Comparison of ENCODE assay signal across 9 cellular contexts in the genomic region with DNA sequence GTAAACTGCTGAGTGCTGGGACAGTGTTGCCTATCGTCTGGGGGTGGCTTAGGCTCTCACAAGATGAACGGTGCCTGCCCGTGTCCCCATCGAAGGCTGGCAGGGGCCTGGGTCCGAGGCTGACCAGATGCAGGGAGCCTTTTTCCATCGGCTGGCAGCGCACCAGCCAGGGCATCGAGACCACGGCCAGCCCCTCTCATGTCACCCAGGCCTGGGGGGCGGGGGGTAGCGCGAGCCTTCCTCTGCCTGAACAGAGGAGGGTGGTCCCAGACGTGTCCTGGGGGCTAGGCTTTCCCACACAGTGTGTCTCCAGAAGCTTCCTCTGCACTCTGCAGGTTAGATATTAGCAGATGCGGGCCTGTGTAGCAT. TPM values are rescaled to one million over a fixed set of nuclear protein-coding genes. Genes with fewer than 3 reads are reported as not detected.
DNase-seq lines count a peak whose midpoint lies in the region; ATAC-seq and TF ChIP-seq lines count a peak whose summit lies in the region.
"Had no signal": no experiment of that assay in that cellular context is flagged by ENCODE, and none has a peak within 500 bp of the region (broad histone marks: within the 10 kb centered on the region; RNA-seq: fewer than 3 reads in every experiment).

No MANE protein-coding gene starts in this region.

- peaks cover 6% of the 10 kb centered on the region for H3K36me3 ChIP-seq in CD4-positive, CD25-positive, alpha-beta regulatory T cell (ENCODE audit: control insufficient read depth, insufficient read depth, low read length)

- H3K27me3 Mint-ChIP-seq in CD4-positive, CD25-positive, alpha-beta regulatory T cell: peaks cover 4% of the 10 kb centered on the region
- no peaks in the 10 kb centered on the region for H3K27me3 Mint-ChIP-seq in activated naive CD8-positive, alpha-beta T cell treated with anti-CD3 and anti-CD28 coated beads, Interleukin-2, amount 50 U/mL, for 24 hours
- H3K27me3 Mint-ChIP-seq in naive B cell: no peaks in the 10 kb centered on the region

- peaks cover 98% of the 10 kb centered on the region for H3K4me1 ChIP-seq in CD4-positive, CD25-positive, alpha-beta regulatory T cell (ENCODE audit: control insufficient read depth, insufficient read depth, low read length, poor library complexity, severe bottlenecking)

- H3K9me3 Mint-ChIP-seq in CD4-positive, CD25-positive, alpha-beta regulatory T cell: peaks cover 0 to 9% (median 0%) of the 10 kb centered on the region in 7 donors
- peaks cover 10% of the 10 kb centered on the region for H3K9me3 Mint-ChIP-seq in activated naive CD8-positive, alpha-beta T cell treated with anti-CD3 and anti-CD28 coated beads, Interleukin-2, amount 50 U/mL, for 24 hours
- peaks cover 0 to 3% (median 0%) of the 10 kb centered on the region in 7 donors for H3K9me3 Mint-ChIP-seq in naive B cell

- no peaks in the 10 kb centered on the region for H3K27me3 ChIP-seq in CD4-positive, CD25-positive, alpha-beta regulatory T cell (ENCODE audit: control insufficient read depth, insufficient read depth, low read length)

- peaks cover 0 to 70% (median 36%) of the 10 kb centered on the region in 4 donors for H3K4me1 Mint-ChIP-seq in CD4-positive, CD25-positive, alpha-beta regulatory T cell
- H3K4me1 Mint-ChIP-seq in activated naive CD8-positive, alpha-beta T cell treated with anti-CD3 and anti-CD28 coated beads, Interleukin-2, amount 50 U/mL, for 24 hours: peaks cover 75% of the 10 kb centered on the region
- H3K4me1 Mint-ChIP-seq in naive B cell: peaks cover 62 to 79% (median 77%) of the 10 kb centered on the region in 3 donors

- H3K27ac ChIP-seq in CD4-positive, CD25-positive, alpha-beta regulatory T cell (ENCODE audit: insufficient read depth, low read length, poor library complexity, severe bottlenecking): peak overlapping the region; percentile 98

- peak; percentile 1 to 4 for ATAC-seq in CD4-positive, CD25-positive, alpha-beta regulatory T cell (ENCODE audit: low read depth in 2 of 2)
- ATAC-seq in HG02571 (IDR thresholded peaks at IDR 0.05; ENCODE audit: unreplicated experiment): peak; percentile 16
- ATAC-seq in activated naive CD8-positive, alpha-beta T cell treated with anti-CD3 and anti-CD28 coated beads, Interleukin-2, amount 50 U/mL, for 24 hours: no peak
- no peak for ATAC-seq in naive B cell (ENCODE audit: low read depth in 2 of 2)
- no peak for ATAC-seq in HG02885 (IDR thresholded peaks at IDR 0.05; ENCODE audit: poor library complexity, unreplicated experiment)
- ATAC-seq in omental fat pad (ENCODE audit: low FRiP score): no peak

- in situ Hi-C loops in ACHN (cut with HindIII; ENCODE audit: low pct_ligation_motif_present, low pct_unique_long_range_greater_than_20kb, low sequenced_read_pairs): no loop called here

- TF ChIP-seq CTCF in omental fat pad (IDR thresholded peaks at IDR 0.05): no peak

- no peak for DNase-seq in CD4-positive, CD25-positive, alpha-beta regulatory T cell
- no peak for DNase-seq in activated naive CD8-positive, alpha-beta T cell treated with anti-CD3 and anti-CD28 coated beads, Interleukin-2, amount 50 U/mL, for 24 hours
- DNase-seq in naive B cell (no peak), ACHN (no peak), NCI-H524 treated with DMSO at 0.1 percent for 48 hours (lab: John Stamatoyannopoulos, UW) (no peak), omental fat pad (ENCODE audit: low spot score) (no peak)
- DNase-seq: COR-L47 had no signal

- H3K27ac Mint-ChIP-seq in CD4-positive, CD25-positive, alpha-beta regulatory T cell: peak overlapping the region; percentile 98 to 100 (median 98)
- H3K27ac Mint-ChIP-seq in activated naive CD8-positive, alpha-beta T cell treated with anti-CD3 and anti-CD28 coated beads, Interleukin-2, amount 50 U/mL, for 24 hours: peak overlapping the region; percentile 97
- H3K27ac Mint-ChIP-seq in naive B cell: peak overlapping the region; percentile 92 to 99 (median 98)

- peak overlapping the region; percentile 93 to 97 (median 95) for H3K4me3 Mint-ChIP-seq in CD4-positive, CD25-positive, alpha-beta regulatory T cell
- peak overlapping the region; percentile 93 for H3K4me3 Mint-ChIP-seq in activated naive CD8-positive, alpha-beta T cell treated with anti-CD3 and anti-CD28 coated beads, Interleukin-2, amount 50 U/mL, for 24 hours
- peak overlapping the region; percentile 90 to 100 (median 99) for H3K4me3 Mint-ChIP-seq in naive B cell

- H3K36me3 Mint-ChIP-seq in CD4-positive, CD25-positive, alpha-beta regulatory T cell: peaks cover 37% of the 10 kb centered on the region
- peaks cover 24% of the 10 kb centered on the region for H3K36me3 Mint-ChIP-seq in activated naive CD8-positive, alpha-beta T cell treated with anti-CD3 and anti-CD28 coated beads, Interleukin-2, amount 50 U/mL, for 24 hours (ENCODE audit: low read depth)
- H3K36me3 Mint-ChIP-seq in naive B cell: no peaks in the 10 kb centered on the region

- peak overlapping the region; percentile 94 for H3K4me3 ChIP-seq in CD4-positive, CD25-positive, alpha-beta regulatory T cell (ENCODE audit: low read depth, low read length)

- no peaks in the 10 kb centered on the region for H3K9me3 ChIP-seq in CD4-positive, CD25-positive, alpha-beta regulatory T cell (ENCODE audit: control insufficient read depth in 2 of 2, low read length in 2 of 2)

RNA-seq across cellular contexts. Expression of gene FGD3, which starts 17.3 kb away (rescaled TPM):
- total RNA-seq in CD4-positive, CD25-positive, alpha-beta regulatory T cell: 188 TPM
- polyA plus RNA-seq in CD4-positive, CD25-positive, alpha-beta regulatory T cell: 100 to 1,000 TPM in 1 of 4 donors, 10 to 100 TPM in 3; 71.6 to 105 (median 87.2) TPM
- 100 to 1,000 TPM in 1 of 6 donors, 10 to 100 TPM in 5; 37.0 to 115 (median 65.8) TPM for polyA plus RNA-seq in naive B cell (ENCODE audit: low read depth in 6 of 6)
- total RNA-seq in omental fat pad: 10 to 100 TPM in 2 of 4 donors, 1 to 10 TPM in 2; 5.4 to 26.5 (median 8.9) TPM

Comparison
In these comparisons a context has a peak if more than half of its experiments do, and no peak if none do; other contexts are left out.
1. ATAC-seq: peak in CD4-positive, CD25-positive, alpha-beta regulatory T cell (2 of 2) and HG02571 (single experiment); none in activated naive CD8-positive, alpha-beta T cell treated with anti-CD3 and anti-CD28 coated beads, Interleukin-2, amount 50 U/mL, for 24 hours (single experiment), naive B cell (0 of 2), HG02885 (single experiment) and omental fat pad (single experiment).
2. Peak in every context shown above with its lines, with median percentiles within 50 percentile points of each other: H3K27ac Mint-ChIP-seq and H3K4me3 Mint-ChIP-seq.